ENCODE assay signal across 25 cellular contexts in the genomic region with DNA sequence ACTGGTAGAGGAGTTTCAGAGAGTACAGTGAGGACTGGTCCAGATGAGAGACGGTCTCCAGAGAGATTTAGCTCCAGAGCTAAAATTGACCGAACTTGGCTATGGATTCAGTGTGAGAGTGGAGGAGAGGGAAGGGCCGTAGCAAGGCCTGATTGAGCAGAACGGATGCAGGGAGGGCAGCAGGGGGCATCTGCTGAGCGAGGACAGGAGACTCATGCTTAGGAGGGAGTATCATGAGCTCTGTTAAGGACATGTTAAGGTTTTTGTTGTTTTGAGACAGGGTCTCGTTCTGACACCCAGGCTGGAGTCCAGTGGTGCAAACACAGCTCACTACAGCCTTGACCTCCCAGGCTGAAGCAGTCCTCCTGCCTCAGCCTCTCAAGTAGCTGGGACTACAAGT. TPM values are rescaled to one million over a fixed set of nuclear protein-coding genes. Genes with fewer than 3 reads are reported as not detected.
DNase-seq lines count a peak whose midpoint lies in the region; ATAC-seq and TF ChIP-seq lines count a peak whose summit lies in the region.
"Had no signal": no experiment of that assay in that cellular context is flagged by ENCODE, and none has a peak within 500 bp of the region (broad histone marks: within the 10 kb centered on the region; RNA-seq: fewer than 3 reads in every experiment).

No MANE protein-coding gene starts in this region.

- no peak overlapping the region for H4K12ac ChIP-seq in trophoblast cell (ENCODE audit: low read depth, low read length)

- ATAC-seq in left ventricle myocardium superior = no peak
- ATAC-seq in WTC11 = no peak
- ATAC-seq in effector memory CD8-positive, alpha-beta T cell (replicated peaks) = no peak
- ATAC-seq: Panc1, SK-N-SH treated with all-trans-retinoic acid at 6 μM for 48 hours had no signal

- CTCF ChIA-PET in WTC11 (lab: Charles Lee) = interaction anchor here (0.7 to 5.0 kb wide), 7 partner anchors 11 to 173 kb away, joined by 3 to 30 read pairs (median 5); no protein-coding TSS in a partner anchor

- no peak overlapping the region for H3K14ac ChIP-seq in trophoblast cell (ENCODE audit: low read length)

- no peak overlapping the region for H3K23ac ChIP-seq in trophoblast cell (ENCODE audit: low read length)

- H3K27me3 Mint-ChIP-seq in WTC11 (ENCODE audit: low read depth) = no peaks in the 10 kb centered on the region
- no peaks in the 10 kb centered on the region for H3K27me3 Mint-ChIP-seq in effector memory CD8-positive, alpha-beta T cell
- H3K27me3 Mint-ChIP-seq: activated CD4-positive, alpha-beta T cell treated with anti-CD3 and anti-CD28 coated beads, Interleukin-2, amount 10 ng/mL, durations not matched to agents 7 days and 5 days; central memory CD8-positive, alpha-beta T cell had no signal

- H4K8ac ChIP-seq in trophoblast cell (ENCODE audit: low read depth, low read length) = no peak overlapping the region

- no peak overlapping the region for H3K18ac ChIP-seq in trophoblast cell (ENCODE audit: low read length)

- no peak overlapping the region for H2AK5ac ChIP-seq in trophoblast cell (ENCODE audit: low read length)

- no peak overlapping the region for H2BK12ac ChIP-seq in trophoblast cell (ENCODE audit: low read length)

- DNase-seq in left ventricle myocardium inferior (no peak), left ventricle myocardium superior (no peak), WTC11 (ENCODE audit: low spot score) (no peak), HuH-7.5 (ENCODE audit: low spot score) (no peak), trophoblast cell (no peak)
- no peak for DNase-seq in effector memory CD8-positive, alpha-beta T cell
- no peak for DNase-seq in effector CD8-positive, alpha-beta T cell (lab: John Stamatoyannopoulos, UW)
- DNase-seq: activated T-cell treated with anti-CD3 and anti-CD28 coated beads for 4 hours; anterior cingulate cortex; effector CD4-positive, alpha-beta T cell; EL; esophagus squamous epithelium; GM23248; IMR-90; MG63; NCI-H146; occipital lobe; stimulated activated CD4-positive, alpha-beta T cell treated with anti-CD3 and anti-CD28 coated beads, Interleukin-12 subunit alpha, Interleukin-12 subunit beta, amount 100 ng/mL, for 4 hours; stimulated activated CD8-positive, alpha-beta memory T cell treated with anti-CD3 and anti-CD28 coated beads, Interleukin-4, amount 100 ng/mL, for 48 hours had no signal

- H3K9me3 ChIP-seq in left ventricle myocardium inferior (replicated peaks) = no peaks in the 10 kb centered on the region
- H3K9me3 ChIP-seq in trophoblast cell (ENCODE audit: insufficient read depth, low read depth, low read length) = no peaks in the 10 kb centered on the region
- H3K9me3 ChIP-seq: esophagus squamous epithelium, MG63 had no signal

- no peak overlapping the region for H3K4ac ChIP-seq in trophoblast cell (ENCODE audit: low read depth, low read length)

- no peak overlapping the region for H2BK5ac ChIP-seq in trophoblast cell (ENCODE audit: low read depth, low read length, poor library complexity)

- no CpG with 5 or more reads among the region's 6 CpGs for WGBS in trophoblast cell (ENCODE audit: extremely low coverage, insufficient coverage, insufficient read length)

- peaks cover 35% of the 10 kb centered on the region for H3K36me3 ChIP-seq in left ventricle myocardium inferior
- peaks cover 33 to 41% of the 10 kb centered on the region in 2 experiments for H3K36me3 ChIP-seq in trophoblast cell (ENCODE audit: control insufficient read depth in 1 of 2, insufficient read depth in 2 of 2, low read length in 2 of 2)

- H3K4me1 ChIP-seq in left ventricle myocardium inferior (peaks cover 20% of the 10 kb centered on the region), trophoblast cell (ENCODE audit: control insufficient read depth in 1 of 2, insufficient read depth in 2 of 2, low read length in 2 of 2) (no peaks in the 10 kb centered on the region)

- no peaks in the 10 kb centered on the region for H3K79me1 ChIP-seq in trophoblast cell (ENCODE audit: low read length)

- no peak overlapping the region for H3K9ac ChIP-seq in trophoblast cell (ENCODE audit: low read length)
- H3K9ac ChIP-seq: GM23248 had no signal

- H3K4me1 Mint-ChIP-seq in WTC11 = peaks cover 7% of the 10 kb centered on the region
- H3K4me1 Mint-ChIP-seq in effector memory CD8-positive, alpha-beta T cell (ENCODE audit: low read depth in 2 of 2) = peaks cover 26 to 36% of the 10 kb centered on the region in 2 donors

- H3K36me3 Mint-ChIP-seq in WTC11 = peaks cover 7% of the 10 kb centered on the region; the same call in 1 of the 2 replicates
- peaks cover 48% of the 10 kb centered on the region for H3K36me3 Mint-ChIP-seq in effector memory CD8-positive, alpha-beta T cell (ENCODE audit: insufficient read depth)

- TF ChIP-seq CTCF in left ventricle myocardium inferior (IDR thresholded peaks at IDR 0.05; ENCODE audit: borderline replicate concordance) = no peak
- TF ChIP-seq CTCF in WTC11 (IDR thresholded peaks at IDR 0.05) = no peak

- POLR2A ChIA-PET in WTC11 (lab: Charles Lee) = interaction anchor here (0.6 to 1.1 kb wide), 2 partner anchors 44 to 914 kb away, joined by 3 read pairs; no protein-coding TSS in a partner anchor

- H2BK120ac ChIP-seq in trophoblast cell (ENCODE audit: insufficient read depth, low read length, poor library complexity) = no peak overlapping the region

- H3K4me3 Mint-ChIP-seq in WTC11 = no peak overlapping the region
- no peak overlapping the region for H3K4me3 Mint-ChIP-seq in effector memory CD8-positive, alpha-beta T cell
- H3K4me3 Mint-ChIP-seq: activated CD4-positive, alpha-beta T cell treated with anti-CD3 and anti-CD28 coated beads, Interleukin-2, amount 10 ng/mL, durations not matched to agents 7 days and 5 days; central memory CD8-positive, alpha-beta T cell had no signal

- H3K27ac ChIP-seq in left ventricle myocardium inferior (replicated peaks) (peak overlapping the region; percentile 12), trophoblast cell (ENCODE audit: low read depth, low read length) (no peak overlapping the region)
- H3K27ac ChIP-seq: esophagus squamous epithelium, GM23248, HL-60 had no signal

- H3K9me3 Mint-ChIP-seq in WTC11 = no peaks in the 10 kb centered on the region
- H3K9me3 Mint-ChIP-seq in effector memory CD8-positive, alpha-beta T cell = no peaks in the 10 kb centered on the region
- H3K9me3 Mint-ChIP-seq: activated CD4-positive, alpha-beta T cell treated with anti-CD3 and anti-CD28 coated beads, Interleukin-2, amount 10 ng/mL, durations not matched to agents 7 days and 5 days; central memory CD8-positive, alpha-beta T cell had no signal

- no peaks in the 10 kb centered on the region for H3K79me2 ChIP-seq in trophoblast cell (ENCODE audit: control insufficient read depth, insufficient read depth, low read length, poor library complexity)

- intact Hi-C loops in left ventricle myocardium inferior (cut with micrococcal nuclease) (no loop called here), left ventricle myocardium superior (cut with micrococcal nuclease) (no loop called here)

- no peak overlapping the region for H3K4me3 ChIP-seq in left ventricle myocardium inferior
- H3K4me3 ChIP-seq in trophoblast cell (ENCODE audit: low read depth, low read length) = no peak overlapping the region
- H3K4me3 ChIP-seq: esophagus squamous epithelium, GM23248, MG63 had no signal

- H3K27ac Mint-ChIP-seq in WTC11 = peak overlapping the region; percentile 68; the same call in 1 of the 2 replicates
- H3K27ac Mint-ChIP-seq in effector memory CD8-positive, alpha-beta T cell = peak overlapping the region; percentile 67 to 80
- H3K27ac Mint-ChIP-seq: activated CD4-positive, alpha-beta T cell treated with anti-CD3 and anti-CD28 coated beads, Interleukin-2, amount 10 ng/mL, durations not matched to agents 7 days and 5 days had no signal

- H3K27me3 ChIP-seq in left ventricle myocardium inferior (ENCODE audit: low read depth) (no peaks in the 10 kb centered on the region), trophoblast cell (ENCODE audit: insufficient read depth, low read length) (no peaks in the 10 kb centered on the region)
- H3K27me3 ChIP-seq: esophagus squamous epithelium, MG63 had no signal

- H2AFZ ChIP-seq in trophoblast cell (ENCODE audit: insufficient read depth, low read length, poor library complexity) = no peak overlapping the region
- H2AFZ ChIP-seq: GM23248 had no signal

- H3K4me2 ChIP-seq in trophoblast cell (ENCODE audit: low read length) = no peak overlapping the region

- no peak overlapping the region for H4K91ac ChIP-seq in trophoblast cell (ENCODE audit: low read depth, low read length)

TF ChIP-seq in WTC11, 78 proteins besides CTCF, POLR2A, EP300 and RAD21 (continues in another document):
- TF ChIP-seq TEAD4 (CRISPR knock-in tag; IDR thresholded peaks at IDR 0.05) (no peak), FOXP1 (CRISPR knock-in tag; IDR thresholded peaks at IDR 0.05; ENCODE audit: borderline replicate concordance) (no peak)
- TF ChIP-seq, protein P1, sequence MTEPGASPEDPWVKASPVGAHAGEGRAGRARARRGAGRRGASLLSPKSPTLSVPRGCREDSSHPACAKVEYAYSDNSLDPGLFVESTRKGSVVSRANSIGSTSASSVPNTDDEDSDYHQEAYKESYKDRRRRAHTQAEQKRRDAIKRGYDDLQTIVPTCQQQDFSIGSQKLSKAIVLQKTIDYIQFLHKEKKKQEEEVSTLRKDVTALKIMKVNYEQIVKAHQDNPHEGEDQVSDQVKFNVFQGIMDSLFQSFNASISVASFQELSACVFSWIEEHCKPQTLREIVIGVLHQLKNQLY (CRISPR knock-in tag; IDR thresholded peaks at IDR 0.05) = no peak

RNA-seq across cellular contexts. Expression of a gene that starts 7.7 kb away (rescaled TPM):
- total RNA-seq in left ventricle myocardium inferior = 8.1 TPM
- total RNA-seq in left ventricle myocardium superior = 23.5 TPM
- not detected in 3 replicates for total RNA-seq in WTC11 (2021)
- not detected in 2 replicates for polyA plus RNA-seq in trophoblast cell (2013)
- total RNA-seq: GM23248, IMR-90, occipital lobe, temporal lobe had no signal
- polyA plus RNA-seq: GM23248, IMR-90 had no signal

RNA-seq across cellular contexts. Expression of a gene that starts 21.5 kb away (rescaled TPM):
- total RNA-seq in left ventricle myocardium inferior (1.2 TPM), left ventricle myocardium superior (4.1 TPM), WTC11 (2021) (0.09 to 0.21 TPM (median 0.09 TPM) in 3 replicates)
- polyA plus RNA-seq in trophoblast cell (2013) = 0.03 TPM in 2 replicates
- total RNA-seq: GM23248, IMR-90 had no signal
- polyA plus RNA-seq: GM23248, IMR-90 had no signal

RNA-seq across cellular contexts. Expression of a gene that starts 23.1 kb away (rescaled TPM):
- total RNA-seq in left ventricle myocardium inferior (34.0 TPM), left ventricle myocardium superior (45.8 TPM), WTC11 (2021) (55.1 to 55.9 TPM (median 55.3 TPM) in 3 replicates)
- 25.3 and 25.5 TPM in 2 replicates for polyA plus RNA-seq in trophoblast cell (2013)

RNA-seq across cellular contexts. Expression of a gene that starts 38.0 kb away (rescaled TPM):
- total RNA-seq in left ventricle myocardium inferior = 34.1 TPM
- total RNA-seq in left ventricle myocardium superior = 47.5 TPM
- total RNA-seq in WTC11 (2021) = 34.4 to 38.9 TPM (median 37.4 TPM) in 3 replicates
- polyA plus RNA-seq in trophoblast cell (2013) = 9.3 and 10.1 TPM in 2 replicates

RNA-seq across cellular contexts. Expression of a gene that starts 56.3 kb away (rescaled TPM):
- total RNA-seq in left ventricle myocardium inferior = not detected
- total RNA-seq in left ventricle myocardium superior = not detected
- 0.07 TPM in 1 of 3 replicates, not detected in the others for total RNA-seq in WTC11 (2021)
- polyA plus RNA-seq in trophoblast cell (2013) = not detected in 2 replicates
- total RNA-seq: activated CD4-positive, alpha-beta T cell treated with anti-CD3 and anti-CD28 coated beads, Interleukin-2, amount 10 ng/mL, durations not matched to agents 7 days and 5 days; esophagus squamous epithelium; GM23248; IMR-90; occipital lobe; temporal lobe had no signal
- polyA plus RNA-seq: GM23248, IMR-90 had no signal
